In genomic region chr13:30720470-30720869, GRCh38 we compare ENCODE assay signal across 12 cellular contexts. TPM values are rescaled to one million over a fixed set of nuclear protein-coding genes. Genes with fewer than 3 reads are reported as not detected.
DNase-seq lines count a peak whose midpoint lies in the region; ATAC-seq, FAIRE-seq and TF ChIP-seq lines count a peak whose summit lies in the region.
"Had no signal": no experiment of that assay in that cellular context is flagged by ENCODE, and none has a peak within 500 bp of the region (broad histone marks: within the 10 kb centered on the region; RNA-seq: fewer than 3 reads in every experiment).

No MANE protein-coding gene starts in this region.

- H3K9me3 Mint-ChIP-seq in astrocyte (ENCODE audit: unreplicated experiment), result peaks cover 2% of the 10 kb centered on the region
- H3K9me3 Mint-ChIP-seq: activated naive CD8-positive, alpha-beta T cell treated with anti-CD3 and anti-CD28 coated beads for 36 hours; CD8-positive, alpha-beta memory T cell had no signal

- H3K9ac ChIP-seq in BLaER1 treated with 17β-estradiol and CSF1 and Interleukin-3, amounts not matched to agents 10 nM and 100 nM, result peak overlapping the region in 10 of 11 experiments; percentile 57 to 90 (median 84); a peak in 19 of 22 replicates
- H3K9ac ChIP-seq in astrocyte (ENCODE audit: low read length), result no peak overlapping the region

- H4K20me1 ChIP-seq in BLaER1 treated with 17β-estradiol and CSF1 and Interleukin-3, amounts not matched to agents 10 nM and 100 nM, result no peaks in the 10 kb centered on the region; a peak in 1 of 22 replicates
- H4K20me1 ChIP-seq in astrocyte (ENCODE audit: insufficient read depth, low read length), result no peaks in the 10 kb centered on the region

- peaks cover 21% of the 10 kb centered on the region for H3K4me1 Mint-ChIP-seq in astrocyte (ENCODE audit: low read depth, unreplicated experiment)

- no peak overlapping the region for H3K4me3 Mint-ChIP-seq in astrocyte (ENCODE audit: unreplicated experiment)
- H3K4me3 Mint-ChIP-seq: activated naive CD8-positive, alpha-beta T cell treated with anti-CD3 and anti-CD28 coated beads for 36 hours; CD8-positive, alpha-beta memory T cell had no signal

- H3K9me3 ChIP-seq in BLaER1 treated with 17β-estradiol and CSF1 and Interleukin-3, amounts not matched to agents 10 nM and 100 nM (replicated peaks in 1 of 11), result peaks cover 0 to 14% (median 4%) of the 10 kb centered on the region in 11 experiments; a peak in 9 of 22 replicates
- H3K9me3 ChIP-seq in astrocyte (ENCODE audit: insufficient read depth, low read depth, low read length), result no peaks in the 10 kb centered on the region
- H3K9me3 ChIP-seq in gastrocnemius medialis, result no peaks in the 10 kb centered on the region

- no peaks in the 10 kb centered on the region for H3K36me3 Mint-ChIP-seq in astrocyte (ENCODE audit: low read depth, unreplicated experiment)
- H3K36me3 Mint-ChIP-seq: activated naive CD8-positive, alpha-beta T cell treated with anti-CD3 and anti-CD28 coated beads for 36 hours; CD8-positive, alpha-beta memory T cell had no signal

- no peak overlapping the region for H2AFZ ChIP-seq in astrocyte (ENCODE audit: low read depth, low read length)

- H3K27ac ChIP-seq in BLaER1 treated with 17β-estradiol and CSF1 and Interleukin-3, amounts not matched to agents 10 nM and 100 nM, result peak overlapping the region; percentile 46 to 100 (median 96); a peak in 21 of 22 replicates
- H3K27ac ChIP-seq in astrocyte (ENCODE audit: low read depth, low read length), result no peak overlapping the region
- H3K27ac ChIP-seq in gastrocnemius medialis, result no peak overlapping the region

- TF ChIP-seq CTCF in astrocyte (IDR thresholded peaks at IDR 0.05; ENCODE audit: insufficient read depth, low read depth, low read length) (no peak), gastrocnemius medialis (IDR thresholded peaks at IDR 0.05 in 4 of 5, conservative IDR thresholded peaks at IDR 0.05 in 1 of 5) (no peak)

- H3K79me2 ChIP-seq in astrocyte (ENCODE audit: insufficient read depth, low read length), result no peaks in the 10 kb centered on the region

- peaks cover 4% of the 10 kb centered on the region for H3K27me3 Mint-ChIP-seq in astrocyte (ENCODE audit: low read depth, unreplicated experiment)
- H3K27me3 Mint-ChIP-seq: activated naive CD8-positive, alpha-beta T cell treated with anti-CD3 and anti-CD28 coated beads for 36 hours had no signal

- H3K27me3 ChIP-seq in BLaER1 treated with 17β-estradiol and CSF1 and Interleukin-3, amounts not matched to agents 10 nM and 100 nM, result peaks cover 0 to 17% (median 0%) of the 10 kb centered on the region in 11 experiments; a peak in 2 of 22 replicates
- H3K27me3 ChIP-seq in astrocyte (ENCODE audit: insufficient read depth, low read length) (no peaks in the 10 kb centered on the region), gastrocnemius medialis (no peaks in the 10 kb centered on the region)

- peak overlapping the region in 4 of 10 experiments; percentile 1 to 32 (median 19); a peak in 5 of 20 replicates for H3K4me3 ChIP-seq in BLaER1 treated with 17β-estradiol and CSF1 and Interleukin-3, amounts not matched to agents 10 nM and 100 nM
- H3K4me3 ChIP-seq in astrocyte (ENCODE audit: insufficient read depth, low read depth, low read length), result no peak overlapping the region
- no peak overlapping the region for H3K4me3 ChIP-seq in gastrocnemius medialis

- H3K4me1 ChIP-seq in BLaER1 treated with 17β-estradiol and CSF1 and Interleukin-3, amounts not matched to agents 10 nM and 100 nM, result peaks cover 65 to 96% (median 77%) of the 10 kb centered on the region in 10 experiments
- H3K4me1 ChIP-seq in astrocyte (ENCODE audit: insufficient read depth, low read length) (peaks cover 28% of the 10 kb centered on the region), gastrocnemius medialis (peaks cover 0 to 3% of the 10 kb centered on the region in 2 donors)

- TF ChIP-seq POLR2A in gastrocnemius medialis (IDR thresholded peaks at IDR 0.05), result no peak

- DNase-seq in astrocyte (ENCODE audit: low read depth) (no peak), glomerular visceral epithelial cell (ENCODE audit: extremely low spot score) (no peak), gastrocnemius medialis (no peak), UCSD-AML1 (lab: John Stamatoyannopoulos, UW; ENCODE audit: unreplicated experiment) (no peak)
- no peak for DNase-seq in stimulated activated CD4-positive, alpha-beta T cell treated with anti-CD3 and anti-CD28 coated beads, Interleukin-1b, Interleukin-23, amount 100 ng/mL, for 48 hours
- DNase-seq: activated naive CD8-positive, alpha-beta T cell treated with anti-CD3 and anti-CD28 coated beads for 36 hours; CD8-positive, alpha-beta memory T cell; stimulated activated naive CD4-positive, alpha-beta T cell had no signal

- peak overlapping the region; percentile 77 to 92 (median 85) for H3K4me2 ChIP-seq in BLaER1 treated with 17β-estradiol and CSF1 and Interleukin-3, amounts not matched to agents 10 nM and 100 nM
- no peak overlapping the region for H3K4me2 ChIP-seq in astrocyte (ENCODE audit: low read length)

- intact Hi-C loops in gastrocnemius medialis (cut with DNase I; ENCODE audit: low total_unique reads), result no loop called here

- no peak for FAIRE-seq in astrocyte (lab: Jason Lieb, UNC)

- H3K36me3 ChIP-seq in BLaER1 treated with 17β-estradiol and CSF1 and Interleukin-3, amounts not matched to agents 10 nM and 100 nM, result no peaks in the 10 kb centered on the region
- no peaks in the 10 kb centered on the region for H3K36me3 ChIP-seq in astrocyte (ENCODE audit: insufficient read depth, low read length)
- H3K36me3 ChIP-seq in gastrocnemius medialis, result no peaks in the 10 kb centered on the region

- in situ Hi-C loops in gastrocnemius medialis (cut with MboI; ENCODE audit: low sequenced_read_pairs in 4 of 4), result no loop called here

- ATAC-seq in GM19468 (IDR thresholded peaks at IDR 0.05; ENCODE audit: extremely low read depth, unreplicated experiment) (peak; percentile 38), HG03442 (IDR thresholded peaks at IDR 0.05; ENCODE audit: unreplicated experiment) (peak; percentile 86), gastrocnemius medialis (no peak)

- H3K27ac Mint-ChIP-seq in astrocyte (ENCODE audit: unreplicated experiment), result peak overlapping the region; percentile 82
- H3K27ac Mint-ChIP-seq: activated naive CD8-positive, alpha-beta T cell treated with anti-CD3 and anti-CD28 coated beads for 36 hours had no signal

RNA-seq across cellular contexts. Expression of gene ALOX5AP, which starts 14.9 kb away (rescaled TPM):
- 2.9 and 4.5 TPM in 2 replicates for total RNA-seq in astrocyte
- 1 to 10 TPM; 5.3 to 9.1 (median 7.1) TPM for total RNA-seq in gastrocnemius medialis
- total RNA-seq: osteocyte had no signal

Comparison
In these comparisons a context has a peak if more than half of its experiments do, and no peak if none do; other contexts are left out.
1. H3K27ac ChIP-seq: peak in BLaER1 treated with 17β-estradiol and CSF1 and Interleukin-3, amounts not matched to agents 10 nM and 100 nM (11 of 11); none in astrocyte (single experiment) and gastrocnemius medialis (0 of 4).
2. ATAC-seq: peak in GM19468 (single experiment) and HG03442 (single experiment); none in gastrocnemius medialis (0 of 2).